Comparison of ENCODE assay signal across 22 cellular contexts in genomic region chr5:170748986-170749385, GRCh38. TPM values are rescaled to one million over a fixed set of nuclear protein-coding genes. Genes with fewer than 3 reads are reported as not detected.
DNase-seq lines count a peak whose midpoint lies in the region; ATAC-seq, FAIRE-seq and TF ChIP-seq lines count a peak whose summit lies in the region.
"Had no signal": no experiment of that assay in that cellular context is flagged by ENCODE, and none has a peak within 500 bp of the region (broad histone marks: within the 10 kb centered on the region; RNA-seq: fewer than 3 reads in every experiment).

No MANE protein-coding gene starts in this region.

- H3K79me2 ChIP-seq in H1 (ENCODE audit: control insufficient read depth in 1 of 2, insufficient read depth in 2 of 2, low read length in 2 of 2) = no peaks in the 10 kb centered on the region

- no peak overlapping the region for H4K8ac ChIP-seq in H1 (ENCODE audit: extremely low read depth, insufficient read depth, low read length)

- in situ Hi-C loops in G401 (cut with HindIII; ENCODE audit: low sequenced_read_pairs) = no loop called here

- TF ChIP-seq CTCF in Calu3 (IDR thresholded peaks at IDR 0.05; ENCODE audit: unreplicated experiment) (no peak), GM10248 (IDR thresholded peaks at IDR 0.05; ENCODE audit: control extremely low read depth, extremely low read depth, low read depth, missing control alignments) (no peak), H1 (IDR thresholded peaks at IDR 0.05; ENCODE audit: control extremely low read depth in 1 of 3, insufficient read depth in 1 of 3, low read depth in 1 of 3, low read length in 3 of 3) (no peak), osteocyte (IDR thresholded peaks at IDR 0.05) (no peak), prostate gland (IDR thresholded peaks at IDR 0.05) (no peak)

- no peak for FAIRE-seq in H1 (lab: Jason Lieb, UNC)
- FAIRE-seq: D721Med had no signal

- H3K4me1 ChIP-seq in H1 (replicated peaks in 1 of 4; ENCODE audit: control insufficient read depth in 3 of 4, insufficient read depth in 4 of 4, low read length in 3 of 4) (peaks cover 4 to 20% (median 14%) of the 10 kb centered on the region in 4 experiments), prostate gland (replicated peaks) (peaks cover 2% of the 10 kb centered on the region)

- H4K5ac ChIP-seq in H1 (ENCODE audit: insufficient read length, low read depth, low read length) = no peak overlapping the region

- no peak for ATAC-seq in HG02642 (IDR thresholded peaks at IDR 0.05; ENCODE audit: poor library complexity, unreplicated experiment)
- ATAC-seq: Panc1 had no signal

- H3K36me3 ChIP-seq in H1 (ENCODE audit: control insufficient read depth in 2 of 4, insufficient read depth in 4 of 4, low read length in 3 of 4) (no peaks in the 10 kb centered on the region), prostate gland (no peaks in the 10 kb centered on the region)
- H3K36me3 ChIP-seq: BLaER1 treated with 17β-estradiol and CSF1 and Interleukin-3, amounts not matched to agents 10 nM and 100 nM; HAP-1 had no signal

- H3K4me1 Mint-ChIP-seq in Calu3 (ENCODE audit: low read depth, unreplicated experiment) (peaks cover 91% of the 10 kb centered on the region), osteocyte (ENCODE audit: unreplicated experiment) (peaks cover 59% of the 10 kb centered on the region)

- no peak overlapping the region for H2AFZ ChIP-seq in H1 (ENCODE audit: low read length)

- no TSS peak for BruUV-seq in Calu3 (replicated peaks; lab: Mats Ljungman, UMichigan)

- no peaks in the 10 kb centered on the region for H4K20me1 ChIP-seq in H1 (replicated peaks in 1 of 2; ENCODE audit: control insufficient read depth in 1 of 2, insufficient read depth in 2 of 2, low read length in 2 of 2)

- H3K4me3 Mint-ChIP-seq in Calu3 (ENCODE audit: low read depth, unreplicated experiment) (peak overlapping the region; percentile 57), osteocyte (ENCODE audit: unreplicated experiment) (no peak overlapping the region)
- H3K4me3 Mint-ChIP-seq: CD8-positive, alpha-beta memory T cell; IgD-negative memory B cell had no signal

- H2BK5ac ChIP-seq in H1 (ENCODE audit: low read depth, low read length) = peak overlapping the region; percentile 86; the same call in 1 of the 2 replicates

- intact Hi-C loops in Calu3 (cut with micrococcal nuclease; ENCODE audit: unreplicated experiment) = no loop called here
- intact Hi-C loops in prostate gland (cut with DNase I) = no loop called here

- no peak overlapping the region for H3K4ac ChIP-seq in H1 (replicated peaks; ENCODE audit: insufficient read length, low read depth, low read length)

- no peaks in the 10 kb centered on the region for H3K79me1 ChIP-seq in H1 (ENCODE audit: low read depth, low read length)

- no peak overlapping the region for H3K27ac ChIP-seq in H1 (ENCODE audit: low read depth, low read length)
- H3K27ac ChIP-seq in prostate gland = peak overlapping the region in 1 of 2 donors; percentile 43
- H3K27ac ChIP-seq: BLaER1 treated with 17β-estradiol and CSF1 and Interleukin-3, amounts not matched to agents 10 nM and 100 nM had no signal

- CTCF ChIA-PET in Calu3 (lab: Charles Lee) = interaction anchor here (4.0 kb wide), 2 partner anchors 34 to 42 kb away, joined by 28 to 36 read pairs; partner anchors contain the start of gene GABRP
- CTCF ChIA-PET in GM10248 (lab: Yijun Ruan, JAX) = interaction anchor here (1.1 to 1.6 kb wide), 2 partner anchors 42 to 857 kb away, joined by 3 to 7 read pairs; no protein-coding TSS in a partner anchor
- CTCF ChIA-PET in H1 (lab: Charles Lee; ENCODE audit: partially characterized antibody) = interaction anchor here (0.6 to 21.2 kb wide), 18 partner anchors 11 to 603 kb away, joined by 3 to 650 read pairs (median 4); partner anchors contain the start of gene GABRP

- H3K23me2 ChIP-seq in H1 (ENCODE audit: low read depth, low read length) = peaks cover 4% of the 10 kb centered on the region; the same call in 1 of the 2 replicates

- no peak for TF ChIP-seq RAD21 in H1 (IDR thresholded peaks at IDR 0.05 in 1 of 2, conservative IDR thresholded peaks at IDR 0.05 in 1 of 2; ENCODE audit: low read depth in 2 of 2, low read length in 2 of 2)

- H2BK20ac ChIP-seq in H1 (ENCODE audit: low read length) = peak overlapping the region; percentile 95

- H3K4me2 ChIP-seq in H1 (ENCODE audit: insufficient read depth in 1 of 2, low read depth in 2 of 2, low read length in 2 of 2) = no peak overlapping the region
- H3K4me2 ChIP-seq: BLaER1 treated with 17β-estradiol and CSF1 and Interleukin-3, amounts not matched to agents 10 nM and 100 nM had no signal

- POLR2A ChIA-PET in GM10248 (lab: Yijun Ruan, JAX) = no interaction called here
- POLR2A ChIA-PET in H1 (lab: Charles Lee; ENCODE audit: partially characterized antibody) = interaction anchor here (1.2 to 11.3 kb wide), 5 partner anchors 10 to 118 kb away, joined by 3 to 190 read pairs (median 33); partner anchors contain the start of gene GABRP

- WGBS in H1 (ENCODE audit: extremely low coverage in 1 of 2, insufficient coverage in 1 of 2, insufficient read length in 1 of 2, insufficient replicate concordance in 2 of 2, low coverage in 1 of 2, low lambda C conversion rate in 2 of 2, missing lambda C conversion rate in 1 of 2), 2 experiments = 80% methylated on average over 12 of the region's 12 CpGs; no CpG with 5 or more reads in 1 of the 2 experiments
- WGBS in prostate gland = 74% methylated on average over 12 of the region's 12 CpGs

- no peak overlapping the region for H3K23ac ChIP-seq in H1 (ENCODE audit: insufficient read length)

- TF ChIP-seq EP300 in H1 (IDR thresholded peaks at IDR 0.05; ENCODE audit: borderline replicate concordance in 1 of 2, low read depth in 2 of 2, low read length in 2 of 2) = no peak

- H3K27me3 Mint-ChIP-seq in Calu3 (ENCODE audit: unreplicated experiment) = no peaks in the 10 kb centered on the region
- no peaks in the 10 kb centered on the region for H3K27me3 Mint-ChIP-seq in osteocyte (ENCODE audit: unreplicated experiment)

- H3K27me3 ChIP-seq in H1 (replicated peaks in 1 of 4; ENCODE audit: control insufficient read depth in 3 of 4, extremely low read depth in 1 of 4, insufficient read depth in 3 of 4, low read length in 3 of 4) = no peaks in the 10 kb centered on the region
- H3K27me3 ChIP-seq in prostate gland (replicated peaks; ENCODE audit: insufficient read depth) = no peaks in the 10 kb centered on the region

- peak overlapping the region; percentile 10 for H2BK120ac ChIP-seq in H1 (replicated peaks; ENCODE audit: low read depth, low read length)

- 0 out of 2 replicates have a peak overlapping the region, but pooled peaks have one; percentile 0 for H2BK15ac ChIP-seq in H1 (ENCODE audit: low read length)

- no peak overlapping the region for H3K4me3 ChIP-seq in H1 (ENCODE audit: extremely low read depth in 1 of 4, insufficient read depth in 2 of 4, low read depth in 3 of 4, low read length in 4 of 4)
- no peak overlapping the region for H3K4me3 ChIP-seq in prostate gland
- H3K4me3 ChIP-seq: BLaER1 treated with 17β-estradiol and CSF1 and Interleukin-3, amounts not matched to agents 10 nM and 100 nM; HAP-1 had no signal

- no peak overlapping the region for H3K9ac ChIP-seq in H1 (replicated peaks in 1 of 4; ENCODE audit: extremely low read depth in 1 of 4, low read depth in 3 of 4, low read length in 3 of 4)
- H3K9ac ChIP-seq: BLaER1 treated with 17β-estradiol and CSF1 and Interleukin-3, amounts not matched to agents 10 nM and 100 nM had no signal

- H3K14ac ChIP-seq in H1 (ENCODE audit: insufficient read length) = no peak overlapping the region

- no peak overlapping the region for H3K56ac ChIP-seq in H1 (replicated peaks; ENCODE audit: insufficient read length, low read depth, low read length)

- no peaks in the 10 kb centered on the region for H3K9me3 ChIP-seq in H1 (ENCODE audit: insufficient read depth in 2 of 2, low read depth in 1 of 2, low read length in 1 of 2)
- no peaks in the 10 kb centered on the region for H3K9me3 ChIP-seq in prostate gland
- H3K9me3 ChIP-seq: BLaER1 treated with 17β-estradiol and CSF1 and Interleukin-3, amounts not matched to agents 10 nM and 100 nM; HAP-1 had no signal

- H3K27ac Mint-ChIP-seq in Calu3 (ENCODE audit: unreplicated experiment) (peak overlapping the region; percentile 99), osteocyte (ENCODE audit: unreplicated experiment) (no peak overlapping the region)
- H3K27ac Mint-ChIP-seq: CD8-positive, alpha-beta memory T cell; IgD-negative memory B cell had no signal

- H4K91ac ChIP-seq in H1 (replicated peaks; ENCODE audit: insufficient read length, low read length) = peak overlapping the region; percentile 76

- TF ChIP-seq POLR2A in H1 (IDR thresholded peaks at IDR 0.05; ENCODE audit: control extremely low read depth in 1 of 2, low read depth in 2 of 2, low read length in 2 of 2) (no peak), prostate gland (IDR thresholded peaks at IDR 0.05) (no peak)

- DNase-seq in Calu3 = no peak
- DNase-seq in GM10248 (ENCODE audit: extremely low spot score) = peak; percentile 8
- DNase-seq in H1 (ENCODE audit: low read depth in 1 of 2, low spot score in 2 of 2) = peak in 1 of 2 experiments; percentile 43
- DNase-seq in osteocyte (ENCODE audit: extremely low spot score, unreplicated experiment) = peak; percentile 62
- no peak for DNase-seq in prostate gland (ENCODE audit: low spot score)
- no peak for DNase-seq in G401 (ENCODE audit: low spot score)
- DNase-seq: CD8-positive, alpha-beta memory T cell; DMS79; Kasumi-1; MM.1S; NCI-H1092; NCI-H1436 treated with DMSO at 0.1 percent for 48 hours; NCI-H2029; NCI-H345; NCI-H526 had no signal

- H2AK5ac ChIP-seq in H1 (ENCODE audit: low read depth, low read length) = peak overlapping the region; percentile 84; the same call in 1 of the 2 replicates

- H3K36me3 Mint-ChIP-seq in Calu3 (ENCODE audit: insufficient read depth, unreplicated experiment) = peaks cover 61% of the 10 kb centered on the region
- no peaks in the 10 kb centered on the region for H3K36me3 Mint-ChIP-seq in osteocyte (ENCODE audit: unreplicated experiment)
- H3K36me3 Mint-ChIP-seq: CD8-positive, alpha-beta memory T cell; IgD-negative memory B cell had no signal

- H3K9me3 Mint-ChIP-seq in Calu3 (ENCODE audit: low read depth, unreplicated experiment) = no peaks in the 10 kb centered on the region
- H3K9me3 Mint-ChIP-seq in osteocyte (ENCODE audit: unreplicated experiment) = no peaks in the 10 kb centered on the region
- H3K9me3 Mint-ChIP-seq: IgD-negative memory B cell had no signal

- peak overlapping the region; percentile 72 for H3K18ac ChIP-seq in H1 (ENCODE audit: extremely low read depth, low read length)

- H2BK12ac ChIP-seq in H1 (ENCODE audit: low read depth, low read length) = peak overlapping the region; percentile 30; the same call in 1 of the 2 replicates

RNA-seq across cellular contexts. Expression of gene GABRP, which starts 34.5 kb away (rescaled TPM):
- total RNA-seq in Calu3 (2022) (1,275 and 1,278 TPM in 2 replicates), osteocyte (not detected in 2 replicates), prostate gland (1 to 10 TPM; 4.8 to 5.5 TPM)
- total RNA-seq in H1 (2021; fragmentation: NEBNext Ultra II Directional; extraction: Animal tissue kit (Norgen Biotek cat#: 25700)) = 3.7 and 3.9 TPM in 2 replicates
- polyA plus RNA-seq in H1 (2011; rRNA removed) = 2.5 and 4.0 TPM in 2 replicates
- polyA plus RNA-seq in H1 (2011; cell fraction: cytosol; rRNA removed) = 3.6 TPM
- polyA plus RNA-seq in H1 (2011; cell fraction: nucleus; rRNA removed) = 5.2 TPM
- polyA plus RNA-seq in H1 (2012, experiment 1 of 2) = 2.7 to 5.2 TPM (median 4.1 TPM) in 4 replicates
- 0.38 TPM for polyA plus RNA-seq in H1 (2012, experiment 2 of 2)
- 6.8 TPM for polyA plus RNA-seq in H1 (2013, experiment 1 of 2)
- polyA plus RNA-seq in H1 (2013, experiment 2 of 2) = 8.3 TPM
- 6.1 and 11.5 TPM in 2 replicates for polyA minus RNA-seq in H1 (2011; rRNA and poly(A)+ RNA removed)
- polyA minus RNA-seq in H1 (2011; cell fraction: cytosol; rRNA and poly(A)+ RNA removed) = 2.1 TPM
- 3.4 TPM for polyA minus RNA-seq in H1 (2011; cell fraction: nucleus; rRNA and poly(A)+ RNA removed)
- total RNA-seq in G401 (2014; rRNA removed; shearing (Covaris generic)) = not detected in 2 replicates
- total RNA-seq: CD8-positive, alpha-beta memory T cell; SK-MEL-5 had no signal
- polyA plus RNA-seq: CD8-positive, alpha-beta memory T cell; IgD-negative memory B cell had no signal

Comparison
In these comparisons a context has a peak if more than half of its experiments do, and no peak if none do; other contexts are left out.
1. DNase-seq: peak in GM10248 (single experiment) and osteocyte (single experiment); none in Calu3 (single experiment), prostate gland (single experiment) and G401 (single experiment).
2. RNA of gene GABRP, which starts 34.5 kb away (total RNA-seq): 1,275 to 1,278 TPM in Calu3; 4.8 to 5.5 TPM in prostate gland, 3.7 to 3.9 TPM in H1, not detected in osteocyte and not detected in G401; every median in the first group is over 100 times any median in the second.